Comparison of ENCODE assay signal across 8 cellular contexts in genomic region chr2:119678021-119678656, GRCh38. TPM values are rescaled to one million over a fixed set of nuclear protein-coding genes. Genes with fewer than 3 reads are reported as not detected.
DNase-seq lines count a peak whose midpoint lies in the region; ATAC-seq lines count a peak whose summit lies in the region.

No MANE protein-coding gene starts in this region.

- DNase-seq in DMS153 treated with DMSO at 0.1 percent for 48 hours (lab: John Stamatoyannopoulos, UW; ENCODE audit: unreplicated experiment) (peak; percentile 50), NCI-H2196 treated with DMSO at 0.1 percent for 48 hours (lab: John Stamatoyannopoulos, UW; ENCODE audit: unreplicated experiment) (peak; percentile 76), foreskin melanocyte (no peak), OCI-M2 (lab: John Stamatoyannopoulos, UW; ENCODE audit: unreplicated experiment) (no peak), mucosa of gallbladder (ENCODE audit: low spot score) (no peak), hippocampal formation (lab: John Stamatoyannopoulos, UW) (no peak)

- H3K36me3 ChIP-seq in muscle layer of colon (ENCODE audit: insufficient read depth, low read length) = peaks cover 5% of the 10 kb centered on the region

- no peaks in the 10 kb centered on the region for H3K9me3 Mint-ChIP-seq in activated T-helper 17 cell treated with anti-CD3 and anti-CD28 coated beads, Interleukin-2, amount 50 U/mL, for 72 hours

- peaks cover 23% of the 10 kb centered on the region for H3K4me1 Mint-ChIP-seq in activated T-helper 17 cell treated with anti-CD3 and anti-CD28 coated beads, Interleukin-2, amount 50 U/mL, for 72 hours

- H3K4me3 ChIP-seq in muscle layer of colon (ENCODE audit: low read depth in 1 of 2, low read length in 2 of 2) = no peak overlapping the region

- no peak overlapping the region for H3K9ac ChIP-seq in muscle layer of colon (ENCODE audit: low read length)

- peak overlapping the region; percentile 26 for H3K27ac ChIP-seq in muscle layer of colon (ENCODE audit: low read depth, low read length)

- H3K36me3 Mint-ChIP-seq in activated T-helper 17 cell treated with anti-CD3 and anti-CD28 coated beads, Interleukin-2, amount 50 U/mL, for 72 hours (ENCODE audit: low read depth) = no peaks in the 10 kb centered on the region

- H3K27ac Mint-ChIP-seq in activated T-helper 17 cell treated with anti-CD3 and anti-CD28 coated beads, Interleukin-2, amount 50 U/mL, for 72 hours = peak overlapping the region; percentile 83

- H3K4me1 ChIP-seq in muscle layer of colon (ENCODE audit: insufficient read depth, low read length) = peaks cover 28% of the 10 kb centered on the region

- no peaks in the 10 kb centered on the region for H3K27me3 Mint-ChIP-seq in activated T-helper 17 cell treated with anti-CD3 and anti-CD28 coated beads, Interleukin-2, amount 50 U/mL, for 72 hours

- H3K27me3 ChIP-seq in muscle layer of colon (ENCODE audit: control insufficient read depth in 1 of 2, insufficient read depth in 2 of 2, low read length in 2 of 2) = no peaks in the 10 kb centered on the region

- H3K9me3 ChIP-seq in muscle layer of colon (ENCODE audit: low read length) = no peaks in the 10 kb centered on the region

- ATAC-seq in activated T-helper 17 cell treated with anti-CD3 and anti-CD28 coated beads, Interleukin-2, amount 50 U/mL, for 72 hours (replicated peaks) = peak; percentile 8

- peak overlapping the region; percentile 90 for H3K4me3 Mint-ChIP-seq in activated T-helper 17 cell treated with anti-CD3 and anti-CD28 coated beads, Interleukin-2, amount 50 U/mL, for 72 hours

RNA-seq across cellular contexts. Expression of gene TMEM177, which starts 0.9 kb away (rescaled TPM):
- total RNA-seq in activated T-helper 17 cell treated with anti-CD3 and anti-CD28 coated beads, Interleukin-2, amount 50 U/mL, for 72 hours = 10 to 100 TPM in 1 of 2 donors, 1 to 10 TPM in 1; 7.5 to 11.2 TPM
- total RNA-seq in mucosa of gallbladder = 18.9 TPM

Comparison
In these comparisons a context has a peak if more than half of its experiments do, and no peak if none do; other contexts are left out.
1. DNase-seq: peak in DMS153 treated with DMSO at 0.1 percent for 48 hours (single experiment) and NCI-H2196 treated with DMSO at 0.1 percent for 48 hours (single experiment); none in foreskin melanocyte (single experiment), OCI-M2 (single experiment), mucosa of gallbladder (single experiment) and hippocampal formation (0 of 2).